In genomic region chr16:89369266-89369895, GRCh38 we compare ENCODE assay signal across 17 cellular contexts.
DNase-seq lines count a peak whose midpoint lies in the region; ATAC-seq and TF ChIP-seq lines count a peak whose summit lies in the region.
"Had no signal": no experiment of that assay in that cellular context is flagged by ENCODE, and none has a peak within 500 bp of the region (broad histone marks: within the 10 kb centered on the region; RNA-seq: fewer than 3 reads in every experiment).

No MANE protein-coding gene starts in this region.

- H4K20me1 ChIP-seq in BLaER1, result peaks cover 100% of the 10 kb centered on the region
- peaks cover 100% of the 10 kb centered on the region for H4K20me1 ChIP-seq in neural progenitor cell (ENCODE audit: low read depth)

- H3K4me3 ChIP-seq in BLaER1, result no peak overlapping the region
- H3K4me3 ChIP-seq in neural progenitor cell, result no peak overlapping the region
- H3K4me3 ChIP-seq: heart right ventricle, lower lobe of right lung had no signal

- no peak for TF ChIP-seq CTCF in neural progenitor cell (IDR thresholded peaks at IDR 0.05)

- H3K4me1 ChIP-seq in BLaER1 (peaks cover 91% of the 10 kb centered on the region), neural progenitor cell (peaks cover 28% of the 10 kb centered on the region)

- no peak overlapping the region for H3K27ac ChIP-seq in BLaER1
- peak overlapping the region; percentile 37 for H3K27ac ChIP-seq in neural progenitor cell

- ATAC-seq in effector memory CD8-positive, alpha-beta T cell (replicated peaks), result no peak
- ATAC-seq: heart right ventricle, right cardiac atrium had no signal

- peak overlapping the region; percentile 41; the same call in 1 of the 2 replicates for H3K9ac ChIP-seq in BLaER1
- no peak overlapping the region for H3K9ac ChIP-seq in neural progenitor cell
- H3K9ac ChIP-seq: SK-N-SH had no signal

- H3K79me2 ChIP-seq in neural progenitor cell (ENCODE audit: low read depth), result peaks cover 100% of the 10 kb centered on the region

- H3K4me3 Mint-ChIP-seq in IgD-negative memory B cell (peak overlapping the region in 1 of 4 donors; percentile 43), neural progenitor cell (no peak overlapping the region)
- peak overlapping the region; percentile 44 to 51 for H3K4me3 Mint-ChIP-seq in effector memory CD8-positive, alpha-beta T cell

- H3K27me3 ChIP-seq in BLaER1 (no peaks in the 10 kb centered on the region), neural progenitor cell (no peaks in the 10 kb centered on the region)
- H3K27me3 ChIP-seq: heart right ventricle had no signal

- no peak overlapping the region for H2AFZ ChIP-seq in neural progenitor cell (replicated peaks)

- H3K36me3 Mint-ChIP-seq in IgD-negative memory B cell, result no peaks in the 10 kb centered on the region
- H3K36me3 Mint-ChIP-seq in effector memory CD8-positive, alpha-beta T cell (ENCODE audit: insufficient read depth), result peaks cover 26% of the 10 kb centered on the region
- peaks cover 8% of the 10 kb centered on the region for H3K36me3 Mint-ChIP-seq in neural progenitor cell

- peaks cover 9% of the 10 kb centered on the region for H3F3A ChIP-seq in neural progenitor cell (ENCODE audit: low read depth)

- H3K4me2 ChIP-seq in BLaER1 (peak overlapping the region; percentile 85), neural progenitor cell (no peak overlapping the region)
- H3K4me2 ChIP-seq: SK-N-SH had no signal

- H3K4me1 Mint-ChIP-seq in IgD-negative memory B cell (peaks cover 33 to 51% (median 44%) of the 10 kb centered on the region in 3 donors), neural progenitor cell (peaks cover 44% of the 10 kb centered on the region)
- H3K4me1 Mint-ChIP-seq in effector memory CD8-positive, alpha-beta T cell (ENCODE audit: low read depth in 2 of 2), result peaks cover 70 to 72% of the 10 kb centered on the region in 2 donors

- no peak for DNase-seq in effector memory CD8-positive, alpha-beta T cell
- DNase-seq in neural progenitor cell (ENCODE audit: low spot score), result no peak
- DNase-seq in effector CD8-positive, alpha-beta T cell (lab: John Stamatoyannopoulos, UW), result no peak
- DNase-seq in stimulated activated CD4-positive, alpha-beta T cell treated with anti-CD3 and anti-CD28 coated beads, Interleukin-2, amount 100 ng/mL, for 48 hours, result no peak
- no peak for DNase-seq in NCI-H2171 treated with DMSO at 0.1 percent for 48 hours (lab: John Stamatoyannopoulos, UW)
- DNase-seq in stimulated activated CD4-positive, alpha-beta T cell treated with anti-CD3 and anti-CD28 coated beads, Interleukin-15, amount 100 ng/mL, for 24 hours, result no peak
- DNase-seq: activated CD4-positive, alpha-beta T cell treated with anti-CD3 and anti-CD28 coated beads, Interleukin-2, amount 50 U/mL, for 1 hour; AML-193; effector memory CD4-positive, alpha-beta T cell; heart right ventricle; lower lobe of right lung; NCI-H146; NCI-H748 treated with DMSO at 0.1 percent for 48 hours; right cardiac atrium; SK-N-SH had no signal

- H3K27ac Mint-ChIP-seq in IgD-negative memory B cell (peak overlapping the region in 2 of 3 donors; percentile 46 to 52), neural progenitor cell (peak overlapping the region; percentile 25)
- peak overlapping the region; percentile 68 to 87 for H3K27ac Mint-ChIP-seq in effector memory CD8-positive, alpha-beta T cell

- H3K36me3 ChIP-seq in BLaER1 (peaks cover 56% of the 10 kb centered on the region), neural progenitor cell (no peaks in the 10 kb centered on the region)

- H3K27me3 Mint-ChIP-seq in IgD-negative memory B cell, result no peaks in the 10 kb centered on the region
- H3K27me3 Mint-ChIP-seq in effector memory CD8-positive, alpha-beta T cell, result no peaks in the 10 kb centered on the region
- H3K27me3 Mint-ChIP-seq in neural progenitor cell (ENCODE audit: insufficient read depth, low read depth), result peaks cover 6% of the 10 kb centered on the region

- H3K9me3 Mint-ChIP-seq in IgD-negative memory B cell (no peaks in the 10 kb centered on the region), neural progenitor cell (no peaks in the 10 kb centered on the region)
- H3K9me3 Mint-ChIP-seq in effector memory CD8-positive, alpha-beta T cell, result no peaks in the 10 kb centered on the region

- H3K9me3 ChIP-seq in BLaER1 (no peaks in the 10 kb centered on the region), neural progenitor cell (ENCODE audit: low read depth) (no peaks in the 10 kb centered on the region)
- H3K9me3 ChIP-seq: heart right ventricle, lower lobe of right lung, SK-N-SH had no signal

Comparison
In these comparisons a context has a peak if more than half of its experiments do, and no peak if none do; other contexts are left out.
1. H3K27ac Mint-ChIP-seq: peak in every context shown above with its lines; median percentile 78 in effector memory CD8-positive, alpha-beta T cell; 49 in IgD-negative memory B cell; 25 in neural progenitor cell.